ENCODE assay signal across 7 cellular contexts in the genomic region with DNA sequence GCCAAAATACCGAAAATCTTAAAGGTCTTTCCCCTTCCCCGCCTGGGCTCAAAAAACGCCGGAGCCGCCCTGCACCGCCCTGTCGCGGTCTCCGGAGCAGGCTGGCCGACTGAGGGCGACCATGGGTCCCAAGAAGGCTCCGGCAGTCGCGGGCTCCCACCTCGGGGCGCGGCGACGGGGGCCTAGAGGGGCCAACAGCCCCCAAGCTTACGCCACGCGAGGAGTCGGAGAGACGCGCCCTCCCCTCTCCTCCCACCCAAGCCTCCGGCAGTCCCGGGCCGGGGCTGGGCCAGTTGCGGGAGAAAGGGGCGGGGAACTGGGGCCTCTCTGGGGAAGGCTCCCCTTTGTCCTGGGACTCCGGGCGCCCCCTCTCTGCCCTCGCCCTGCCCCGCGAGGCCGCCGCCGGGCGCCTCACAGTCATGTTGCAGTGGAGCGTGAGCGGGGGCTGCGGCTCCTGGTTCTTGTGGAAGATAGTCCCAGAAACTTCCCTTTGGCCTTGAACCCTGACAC.
DNase-seq lines count a peak whose midpoint lies in the region; ATAC-seq, FAIRE-seq and TF ChIP-seq lines count a peak whose summit lies in the region.

No MANE protein-coding gene starts in this region.

- no peak for FAIRE-seq in GM12892 (lab: Jason Lieb, UNC)

- no peaks in the 10 kb centered on the region for H3K27me3 ChIP-seq in muscle layer of colon (ENCODE audit: control insufficient read depth in 1 of 2, insufficient read depth in 2 of 2, low read length in 2 of 2)
- H3K27me3 ChIP-seq in vagina, result no peaks in the 10 kb centered on the region

- no peak for TF ChIP-seq CTCF in epithelial cell of proximal tubule (conservative IDR thresholded peaks at IDR 0.05; ENCODE audit: low read depth, low read length)
- no peak for TF ChIP-seq CTCF in vagina (IDR thresholded peaks at IDR 0.05)

- ATAC-seq in HG02610 (IDR thresholded peaks at IDR 0.05; ENCODE audit: unreplicated experiment) (peak; percentile 53), T-helper 17 cell (peak; percentile 67)

- DNase-seq in GM12892 (ENCODE audit: insufficient read length) (peak; percentile 24), T-helper 17 cell (no peak), epithelial cell of proximal tubule (ENCODE audit: low read depth) (no peak), vagina (ENCODE audit: extremely low spot score in 2 of 2) (no peak), DMS153 treated with DMSO at 0.1 percent for 48 hours (lab: John Stamatoyannopoulos, UW; ENCODE audit: unreplicated experiment) (no peak)

- no peaks in the 10 kb centered on the region for H3K36me3 ChIP-seq in muscle layer of colon (ENCODE audit: insufficient read depth, low read length)
- H3K36me3 ChIP-seq in vagina, result no peaks in the 10 kb centered on the region

- H3K4me3 ChIP-seq in epithelial cell of proximal tubule (ENCODE audit: low read depth, low read length), result peak overlapping the region; percentile 66
- H3K4me3 ChIP-seq in muscle layer of colon (ENCODE audit: low read depth in 1 of 2, low read length in 2 of 2), result peak overlapping the region; percentile 70 to 80
- H3K4me3 ChIP-seq in vagina, result peak overlapping the region; percentile 67 to 78

- no peaks in the 10 kb centered on the region for H3K9me3 ChIP-seq in T-helper 17 cell (ENCODE audit: control insufficient read depth, low read length, poor library complexity, severe bottlenecking)
- H3K9me3 ChIP-seq in muscle layer of colon (ENCODE audit: low read length), result no peaks in the 10 kb centered on the region
- H3K9me3 ChIP-seq in vagina, result no peaks in the 10 kb centered on the region

- H3K27ac ChIP-seq in muscle layer of colon (ENCODE audit: low read depth, low read length) (peak overlapping the region; percentile 86), vagina (peak overlapping the region; percentile 84)

- TF ChIP-seq POLR2A in GM12892 (IDR thresholded peaks at IDR 0.05; ENCODE audit: low read depth, low read length) (no peak), vagina (IDR thresholded peaks at IDR 0.05) (no peak)

- H3K27ac Mint-ChIP-seq in T-helper 17 cell, result peak overlapping the region; percentile 49

- H3K4me1 ChIP-seq in muscle layer of colon (ENCODE audit: insufficient read depth, low read length) (peaks cover 7% of the 10 kb centered on the region), vagina (peaks cover 17% of the 10 kb centered on the region)

- intact Hi-C loops in vagina (cut with DNase I), result no loop called here

- H3K4me3 Mint-ChIP-seq in T-helper 17 cell, result peak overlapping the region; percentile 91

- peaks cover 4% of the 10 kb centered on the region for H3K36me3 Mint-ChIP-seq in T-helper 17 cell (ENCODE audit: low read depth)

- no peak overlapping the region for H3K9ac ChIP-seq in muscle layer of colon (ENCODE audit: low read length)

- peaks cover 39% of the 10 kb centered on the region for H3K27me3 Mint-ChIP-seq in T-helper 17 cell

- H3K4me1 Mint-ChIP-seq in T-helper 17 cell, result peaks cover 12% of the 10 kb centered on the region
